27 cellular contexts compared by ENCODE assay signal in genomic region chr18:25192065-25192464, GRCh38.
"Had no signal": no experiment of that assay in that cellular context is flagged by ENCODE, and none has a peak within 500 bp of the region (broad histone marks: within the 10 kb centered on the region; RNA-seq: fewer than 3 reads in every experiment).

No MANE protein-coding gene starts in this region.

- DNase-seq: activated CD4-positive, alpha-beta T cell treated with anti-CD3 and anti-CD28 coated beads for 1 hour; activated effector memory CD4-positive, alpha-beta T cell treated with Interleukin-2 at 50 U/mL for 16 hours; activated naive CD4-positive, alpha-beta T cell treated with anti-CD3 and anti-CD28 coated beads for 36 hours; activated naive CD8-positive, alpha-beta T cell treated with anti-CD3 and anti-CD28 coated beads for 36 hours; adrenal gland; cerebellar nuclear complex; colonic mucosa; effector CD8-positive, alpha-beta T cell; islet precursor cell; left ventricle myocardium inferior; natural killer cell; stimulated activated CD4-positive, alpha-beta T cell treated with anti-CD3 and anti-CD28 coated beads, Interleukin-12 subunit alpha, Interleukin-12 subunit beta, amount 100 ng/mL, for 4 hours; stimulated activated CD4-positive, alpha-beta T cell treated with anti-CD3 and anti-CD28 coated beads, Interleukin-4, amount 100 ng/mL, for 24 hours; substantia nigra; T-helper 17 cell; uterus had no signal

- H3K27ac ChIP-seq: adrenal gland, ascending aorta, cardiac muscle cell, colonic mucosa, left ventricle myocardium inferior, neutrophil, skin epidermis, uterus had no signal

- ATAC-seq: natural killer cell; sciatic nerve; stimulated activated effector memory CD8-positive, alpha-beta T cell treated with anti-CD3 and anti-CD28 coated beads, Interleukin-12 subunit alpha, Interleukin-12 subunit beta, amount 100 ng/mL, for 72 hours; T-helper 17 cell had no signal

- H3K27me3 Mint-ChIP-seq: progenitor cell of endocrine pancreas; stimulated activated naive CD8-positive, alpha-beta T cell treated with anti-CD3 and anti-CD28 coated beads, Interleukin-15, Interleukin-2, amounts not matched to agents 100 ng/mL and 50 ng/mL, for 24 hours; type B pancreatic cell had no signal

- H3K36me3 Mint-ChIP-seq: activated naive CD8-positive, alpha-beta T cell treated with anti-CD3 and anti-CD28 coated beads for 36 hours; natural killer cell; stimulated activated effector memory CD8-positive, alpha-beta T cell treated with anti-CD3 and anti-CD28 coated beads, Interleukin-12 subunit alpha, Interleukin-12 subunit beta, amount 100 ng/mL, for 72 hours had no signal

- H3K27ac Mint-ChIP-seq: activated naive CD4-positive, alpha-beta T cell treated with anti-CD3 and anti-CD28 coated beads for 36 hours; activated naive CD8-positive, alpha-beta T cell treated with anti-CD3 and anti-CD28 coated beads for 36 hours; natural killer cell; progenitor cell of endocrine pancreas; stimulated activated effector memory CD8-positive, alpha-beta T cell treated with anti-CD3 and anti-CD28 coated beads, Interleukin-12 subunit alpha, Interleukin-12 subunit beta, amount 100 ng/mL, for 72 hours; stimulated activated naive CD8-positive, alpha-beta T cell treated with anti-CD3 and anti-CD28 coated beads, Interleukin-15, Interleukin-2, amounts not matched to agents 100 ng/mL and 50 ng/mL, for 24 hours; T-helper 17 cell; type B pancreatic cell had no signal

- H3K4me1 Mint-ChIP-seq: activated naive CD8-positive, alpha-beta T cell treated with anti-CD3 and anti-CD28 coated beads for 36 hours; natural killer cell; stimulated activated effector memory CD8-positive, alpha-beta T cell treated with anti-CD3 and anti-CD28 coated beads, Interleukin-12 subunit alpha, Interleukin-12 subunit beta, amount 100 ng/mL, for 72 hours; T-helper 17 cell had no signal

- H3K4me3 ChIP-seq: adrenal gland, ascending aorta, cardiac muscle cell, colonic mucosa, left ventricle myocardium inferior, lung, skin epidermis, uterus had no signal

- H3K9me3 ChIP-seq: adrenal gland, ascending aorta, colonic mucosa, left ventricle myocardium inferior, neutrophil, uterus had no signal

- H3K27me3 ChIP-seq: adrenal gland, ascending aorta, cardiac muscle cell, colonic mucosa, neutrophil, uterus had no signal

- H3K36me3 ChIP-seq: adrenal gland, ascending aorta, cardiac muscle cell, colonic mucosa, neutrophil, uterus had no signal

- H3K4me1 ChIP-seq: adrenal gland, ascending aorta, colonic mucosa, left ventricle myocardium inferior, uterus had no signal

- H3K4me3 Mint-ChIP-seq: activated naive CD4-positive, alpha-beta T cell treated with anti-CD3 and anti-CD28 coated beads for 36 hours; activated naive CD8-positive, alpha-beta T cell treated with anti-CD3 and anti-CD28 coated beads for 36 hours; brain; natural killer cell; stimulated activated effector memory CD8-positive, alpha-beta T cell treated with anti-CD3 and anti-CD28 coated beads, Interleukin-12 subunit alpha, Interleukin-12 subunit beta, amount 100 ng/mL, for 72 hours; stimulated activated naive CD8-positive, alpha-beta T cell treated with anti-CD3 and anti-CD28 coated beads, Interleukin-15, Interleukin-2, amounts not matched to agents 100 ng/mL and 50 ng/mL, for 24 hours; T-helper 17 cell; type B pancreatic cell had no signal

- H3K9me3 Mint-ChIP-seq: activated naive CD4-positive, alpha-beta T cell treated with anti-CD3 and anti-CD28 coated beads for 36 hours; activated naive CD8-positive, alpha-beta T cell treated with anti-CD3 and anti-CD28 coated beads for 36 hours; brain; natural killer cell; stimulated activated effector memory CD8-positive, alpha-beta T cell treated with anti-CD3 and anti-CD28 coated beads, Interleukin-12 subunit alpha, Interleukin-12 subunit beta, amount 100 ng/mL, for 72 hours; stimulated activated naive CD8-positive, alpha-beta T cell treated with anti-CD3 and anti-CD28 coated beads, Interleukin-15, Interleukin-2, amounts not matched to agents 100 ng/mL and 50 ng/mL, for 24 hours; type B pancreatic cell had no signal
